ENCODE assay signal across 31 cellular contexts in the genomic region with DNA sequence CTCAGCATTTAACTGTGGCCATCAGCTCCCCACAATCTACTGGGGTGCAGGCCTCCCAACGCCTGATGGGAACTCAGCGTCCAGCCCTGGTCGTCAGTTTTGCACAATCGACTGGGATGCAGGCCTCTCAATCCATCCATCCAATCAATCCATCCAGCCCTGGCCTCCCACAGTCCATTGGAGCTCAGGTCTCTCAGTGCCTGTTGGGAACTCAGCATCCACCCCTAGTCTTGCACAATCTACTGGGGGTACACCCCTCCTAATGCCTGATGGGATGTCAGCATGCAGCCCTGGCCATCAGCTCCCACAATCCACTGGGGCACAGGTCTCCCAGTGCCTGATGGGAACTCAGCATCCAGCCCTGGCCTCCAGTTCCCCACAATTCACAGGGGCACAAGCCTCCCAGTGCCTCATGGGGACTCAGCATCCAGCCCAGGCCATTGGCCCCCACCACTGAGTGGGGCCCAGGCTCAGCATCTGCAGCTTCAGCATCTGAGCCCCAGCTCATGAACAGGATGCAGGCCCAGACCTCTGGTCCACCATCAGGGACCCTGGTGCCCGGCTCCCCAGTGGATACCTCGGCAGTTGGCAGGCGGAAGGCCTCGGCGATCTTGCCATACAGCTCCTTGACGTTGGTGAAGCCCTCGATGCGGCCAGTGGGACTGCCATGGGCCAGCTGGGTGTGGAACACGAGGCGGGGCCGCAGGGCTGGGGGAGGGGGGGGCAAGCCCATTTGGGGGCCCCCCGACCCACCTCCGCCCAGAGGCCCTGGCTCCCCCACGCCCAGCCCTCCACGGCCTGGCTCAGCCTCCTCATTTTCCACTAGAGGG. TPM values are rescaled to one million over a fixed set of nuclear protein-coding genes. Genes with fewer than 3 reads are reported as not detected.
"Had no signal": no experiment of that assay in that cellular context is flagged by ENCODE, and none has a peak within 500 bp of the region (broad histone marks: within the 10 kb centered on the region; RNA-seq: fewer than 3 reads in every experiment).

No MANE protein-coding gene starts in this region.

- H3K27me3 ChIP-seq: breast epithelium, esophagus squamous epithelium, thyroid gland, upper lobe of left lung, vagina had no signal

- H3K9me3 Mint-ChIP-seq: activated CD8-positive, alpha-beta T cell treated with anti-CD3 and anti-CD28 coated beads for 36 hours; activated naive CD4-positive, alpha-beta T cell treated with anti-CD3 and anti-CD28 coated beads, Interleukin-2, amount 50 U/mL, for 72 hours; activated T-helper 2 cell treated with anti-CD3 and anti-CD28 coated beads, Interferon-gamma antibody, Interleukin-2, Interleukin-4, amounts not matched to agents 10 μg/mL and 5 μg/mL and 100 μg/mL, durations not matched to agents 14 hours and 24 hours and 36 hours; nephron progenitor cell; stimulated activated memory B cell treated with anti-CD40 and anti-IgM and Interleukin-4, amounts not matched to agents 10 μg/mL and 1 μg/mL and 100 μg/mL, for 72 hours; stimulated activated naive CD8-positive, alpha-beta T cell treated with anti-CD3 and anti-CD28 coated beads, Interleukin-15, amount 100 ng/mL, for 72 hours; T-helper 1 cell treated with Interleukin-12 subunit alpha and Interleukin-12 subunit beta and Interleukin-4 antibody, amounts not matched to agents 30 μg/mL and 1 μg/mL, for 36 hours had no signal

- H3K4me3 ChIP-seq: breast epithelium, esophagus squamous epithelium, left ventricle myocardium inferior, lung, psoas muscle, smooth muscle cell, thyroid gland, upper lobe of left lung, vagina had no signal

- H3K36me3 Mint-ChIP-seq: activated CD8-positive, alpha-beta memory T cell treated with anti-CD3 and anti-CD28 coated beads, Interleukin-2, amount 10 ng/mL, durations not matched to agents 7 days and 5 days; activated naive CD4-positive, alpha-beta T cell treated with anti-CD3 and anti-CD28 coated beads, Interleukin-2, amount 50 U/mL, for 72 hours had no signal

- H3K4me3 Mint-ChIP-seq: activated CD8-positive, alpha-beta memory T cell treated with anti-CD3 and anti-CD28 coated beads, Interleukin-2, amount 10 ng/mL, durations not matched to agents 7 days and 5 days; activated CD8-positive, alpha-beta T cell treated with anti-CD3 and anti-CD28 coated beads for 36 hours; nephron progenitor cell; stimulated activated memory B cell treated with anti-CD40 and anti-IgM and Interleukin-4, amounts not matched to agents 10 μg/mL and 1 μg/mL and 100 μg/mL, for 72 hours; stimulated activated naive CD8-positive, alpha-beta T cell treated with anti-CD3 and anti-CD28 coated beads, Interleukin-15, amount 100 ng/mL, for 72 hours; T-helper 1 cell treated with Interleukin-12 subunit alpha and Interleukin-12 subunit beta and Interleukin-4 antibody, amounts not matched to agents 30 μg/mL and 1 μg/mL, for 36 hours had no signal

- H3K27me3 Mint-ChIP-seq: activated CD8-positive, alpha-beta memory T cell treated with anti-CD3 and anti-CD28 coated beads, Interleukin-2, amount 10 ng/mL, durations not matched to agents 7 days and 5 days; activated CD8-positive, alpha-beta T cell treated with anti-CD3 and anti-CD28 coated beads for 36 hours; stimulated activated naive CD8-positive, alpha-beta T cell treated with anti-CD3 and anti-CD28 coated beads, Interleukin-15, amount 100 ng/mL, for 72 hours had no signal

- H3K27ac ChIP-seq: breast epithelium, esophagus squamous epithelium, left ventricle myocardium inferior, parathyroid adenoma, psoas muscle, thyroid gland, upper lobe of left lung, vagina, WERI-Rb-1 had no signal

- DNase-seq: activated CD4-positive, alpha-beta T cell treated with anti-CD3 and anti-CD28 coated beads, Interleukin-2, amount 50 U/mL, for 1 hour; activated CD8-positive, alpha-beta memory T cell treated with anti-CD3 and anti-CD28 coated beads, Interleukin-2, amount 10 ng/mL, durations not matched to agents 7 days and 5 days; activated CD8-positive, alpha-beta T cell treated with anti-CD3 and anti-CD28 coated beads for 36 hours; activated T-cell treated with anti-CD3 and anti-CD28 coated beads, Interleukin-2, amount 50 U/mL, for 48 hours; central memory CD4-positive, alpha-beta T cell; esophagus squamous epithelium; foreskin melanocyte; kidney glomerular epithelial cell; left ventricle myocardium inferior; mesendoderm; nephron progenitor cell; psoas muscle; stimulated activated CD4-positive, alpha-beta T cell treated with anti-CD3 and anti-CD28 coated beads, Interleukin-1b, Interleukin-23, amount 100 ng/mL, for 48 hours; stimulated activated CD4-positive, alpha-beta T cell treated with anti-CD3 and anti-CD28 coated beads, Interleukin-4, amount 100 ng/mL, for 4 hours; stimulated activated CD8-positive, alpha-beta memory T cell treated with anti-CD3 and anti-CD28 coated beads, Interleukin-4, amount 100 ng/mL, for 48 hours; stimulated activated naive CD8-positive, alpha-beta T cell treated with anti-CD3 and anti-CD28 coated beads, Interleukin-15, amount 100 ng/mL, for 72 hours; T-helper 9 cell; thyroid gland; upper lobe of left lung; WERI-Rb-1 had no signal

- ATAC-seq: activated CD4-positive, CD25-positive, alpha-beta regulatory T cell treated with anti-CD3 and anti-CD28 coated beads, Interleukin-2, amount 50 U/mL, for 24 hours; activated CD8-positive, alpha-beta memory T cell treated with anti-CD3 and anti-CD28 coated beads, Interleukin-2, amount 10 ng/mL, durations not matched to agents 7 days and 5 days; activated CD8-positive, alpha-beta T cell treated with anti-CD3 and anti-CD28 coated beads for 36 hours; activated naive CD4-positive, alpha-beta T cell treated with anti-CD3 and anti-CD28 coated beads, Interleukin-2, amount 50 U/mL, for 72 hours; psoas muscle; stimulated activated memory B cell treated with anti-CD40 and anti-IgM and Interleukin-4, amounts not matched to agents 10 μg/mL and 1 μg/mL and 100 μg/mL, for 72 hours; stimulated activated naive CD8-positive, alpha-beta T cell treated with anti-CD3 and anti-CD28 coated beads, Interleukin-15, amount 100 ng/mL, for 72 hours had no signal

- H3K27ac Mint-ChIP-seq: activated CD8-positive, alpha-beta memory T cell treated with anti-CD3 and anti-CD28 coated beads, Interleukin-2, amount 10 ng/mL, durations not matched to agents 7 days and 5 days; activated CD8-positive, alpha-beta T cell treated with anti-CD3 and anti-CD28 coated beads for 36 hours; activated naive CD4-positive, alpha-beta T cell treated with anti-CD3 and anti-CD28 coated beads, Interleukin-2, amount 50 U/mL, for 72 hours; activated T-helper 2 cell treated with anti-CD3 and anti-CD28 coated beads, Interferon-gamma antibody, Interleukin-2, Interleukin-4, amounts not matched to agents 10 μg/mL and 5 μg/mL and 100 μg/mL, durations not matched to agents 14 hours and 24 hours and 36 hours; nephron progenitor cell; stimulated activated memory B cell treated with anti-CD40 and anti-IgM and Interleukin-4, amounts not matched to agents 10 μg/mL and 1 μg/mL and 100 μg/mL, for 72 hours; stimulated activated naive CD8-positive, alpha-beta T cell treated with anti-CD3 and anti-CD28 coated beads, Interleukin-15, amount 100 ng/mL, for 72 hours; T-helper 1 cell treated with Interleukin-12 subunit alpha and Interleukin-12 subunit beta and Interleukin-4 antibody, amounts not matched to agents 30 μg/mL and 1 μg/mL, for 36 hours had no signal

RNA-seq across cellular contexts. Expression of gene PTGER1, which starts 7.2 kb away (rescaled TPM):
- total RNA-seq: left ventricle myocardium inferior, mononuclear cell, vagina had no signal
